1 cellular context compared by ENCODE assay signal in genomic region chr13:98083936-98084335, GRCh38.
TF ChIP-seq lines count a peak whose summit lies in the region.

No MANE protein-coding gene starts in this region.

TF ChIP-seq in GM23338, 12 proteins besides CTCF, POLR2A, EP300 and RAD21 (continued from another document):
- TF ChIP-seq ZNF331 (CRISPR knock-in tag; IDR thresholded peaks at IDR 0.05; ENCODE audit: low read depth) (no peak), POLR2AphosphoS5 (IDR thresholded peaks at IDR 0.05; ENCODE audit: low read depth) (no peak), ZNF114 (CRISPR knock-in tag; IDR thresholded peaks at IDR 0.05) (no peak), STAT1 (IDR thresholded peaks at IDR 0.05; ENCODE audit: unreplicated experiment) (no peak), NANOG (IDR thresholded peaks at IDR 0.05; ENCODE audit: borderline replicate concordance) (no peak), CREB1 (CRISPR knock-in tag; IDR thresholded peaks at IDR 0.05; ENCODE audit: low read depth) (no peak), REST (IDR thresholded peaks at IDR 0.05; ENCODE audit: unreplicated experiment) (no peak), EZH2phosphoT487 (IDR thresholded peaks at IDR 0.05; ENCODE audit: unreplicated experiment) (no peak)
